Comparison of ENCODE assay signal across 11 cellular contexts in the genomic region with DNA sequence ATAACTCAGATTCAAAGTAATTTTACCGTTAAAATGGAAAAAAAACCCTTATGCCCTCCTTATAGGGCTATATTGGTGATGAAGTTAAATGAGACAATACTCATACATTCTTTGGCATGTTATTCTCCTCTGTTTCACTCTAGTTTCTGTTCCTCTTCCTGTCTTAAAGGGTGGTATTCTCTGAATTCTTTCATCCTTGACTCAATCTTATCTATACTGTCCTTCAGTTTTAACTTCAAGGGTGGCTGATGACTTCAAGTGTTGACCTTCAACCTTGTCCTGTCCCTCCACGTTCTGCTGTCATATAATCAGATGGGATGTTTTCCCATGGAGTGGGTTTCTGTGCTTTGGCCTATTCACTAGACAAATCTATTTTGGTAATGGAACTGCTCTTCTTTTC. TPM values are rescaled to one million over a fixed set of nuclear protein-coding genes. Genes with fewer than 3 reads are reported as not detected.
A peak's percentile ranks its signal among the peaks of the same experiment; 100 is the strongest.
DNase-seq lines count a peak whose midpoint lies in the region; ATAC-seq, FAIRE-seq and TF ChIP-seq lines count a peak whose summit lies in the region.
"Had no signal": no experiment of that assay in that cellular context is flagged by ENCODE, and none has a peak within 500 bp of the region (broad histone marks: within the 10 kb centered on the region; RNA-seq: fewer than 3 reads in every experiment).

No MANE protein-coding gene starts in this region.

- TF ChIP-seq POLR2A in GM12891 (IDR thresholded peaks at IDR 0.05; ENCODE audit: low read depth, low read length) (no peak), heart left ventricle (IDR thresholded peaks at IDR 0.05) (no peak)

- no peaks in the 10 kb centered on the region for H3K27me3 ChIP-seq in heart left ventricle

- H3K27ac ChIP-seq in heart left ventricle: no peak overlapping the region

- H3K36me3 ChIP-seq in heart left ventricle: no peaks in the 10 kb centered on the region

- WGBS in heart left ventricle, 4 donors: 52 to 58% (median 56%) methylated on average over 2 of the region's 2 CpGs

- no peaks in the 10 kb centered on the region for H3K9me3 ChIP-seq in heart left ventricle

- intact Hi-C loops in heart left ventricle (cut with DNase I): no loop called here

- H3K4me1 ChIP-seq in heart left ventricle: no peaks in the 10 kb centered on the region

- DNase-seq in GM12891 (ENCODE audit: insufficient read length, low spot score) (no peak), middle frontal gyrus (ENCODE audit: extremely low spot score, low spot score) (no peak), heart left ventricle (no peak)
- no peak for DNase-seq in activated CD4-positive, CD25-positive, alpha-beta regulatory T cell (lab: John Stamatoyannopoulos, UW)
- DNase-seq in activated effector memory CD4-positive, alpha-beta T cell treated with anti-CD3 and anti-CD28 coated beads, Interleukin-2, amount 50 U/mL, for 16 hours: no peak
- DNase-seq: activated T-cell treated with anti-CD3 and anti-CD28 coated beads for 4 hours; central memory CD4-positive, alpha-beta T cell had no signal

- TF ChIP-seq CTCF in heart left ventricle (IDR thresholded peaks at IDR 0.05): no peak

- peak; percentile 50 for FAIRE-seq in GM12891 (lab: Jason Lieb, UNC)
- FAIRE-seq: keratinocyte had no signal

- peak; percentile 93 for ATAC-seq in GM19395 (IDR thresholded peaks at IDR 0.05; ENCODE audit: unreplicated experiment)
- ATAC-seq in HG02852 (IDR thresholded peaks at IDR 0.05; ENCODE audit: unreplicated experiment): peak; percentile 92
- ATAC-seq in HG03558 (IDR thresholded peaks at IDR 0.05; ENCODE audit: extremely low read depth, unreplicated experiment): peak; percentile 90
- ATAC-seq in heart left ventricle: no peak

- H3K4me3 ChIP-seq in heart left ventricle: no peak overlapping the region

TF ChIP-seq in GM12891, 5 proteins besides CTCF, POLR2A, EP300 and RAD21:
- TF ChIP-seq SPI1 (IDR thresholded peaks at IDR 0.05; ENCODE audit: low read depth, low read length) (peak; percentile 94), POLR2AphosphoS5 (IDR thresholded peaks at IDR 0.05; ENCODE audit: low read depth, low read length) (no peak), PAX5 (IDR thresholded peaks at IDR 0.05; ENCODE audit: insufficient read depth, low read length, severe bottlenecking) (no peak)

RNA-seq across cellular contexts. Expression of gene ZNF518B, which starts 44.0 kb away (rescaled TPM):
- polyA plus RNA-seq in GM12891 (2012; ENCODE audit: low read depth, missing spikeins): 4.0 TPM
- total RNA-seq in heart left ventricle: 10 to 100 TPM; 17.7 to 39.8 (median 24.3) TPM
- 10 to 100 TPM in 1 of 2 donors, 1 to 10 TPM in 1; 4.3 to 13.1 TPM for polyA plus RNA-seq in heart left ventricle

Comparison
In these comparisons a context has a peak if more than half of its experiments do, and no peak if none do; other contexts are left out.
1. ATAC-seq: peak in GM19395 (single experiment), HG02852 (single experiment) and HG03558 (single experiment); none in heart left ventricle (0 of 4).